21 cellular contexts compared by ENCODE assay signal in genomic region chr2:154489271-154489858, GRCh38.
"Had no signal": no experiment of that assay in that cellular context is flagged by ENCODE, and none has a peak within 500 bp of the region (broad histone marks: within the 10 kb centered on the region; RNA-seq: fewer than 3 reads in every experiment).

No MANE protein-coding gene starts in this region.

- H3K4me1 Mint-ChIP-seq: naive thymus-derived CD4-positive, alpha-beta T cell had no signal

- ATAC-seq: gastrocnemius medialis; left colon; left ventricle myocardium superior; naive thymus-derived CD4-positive, alpha-beta T cell; psoas muscle; sciatic nerve had no signal

- H3K36me3 Mint-ChIP-seq: naive thymus-derived CD4-positive, alpha-beta T cell had no signal

- H3K27ac ChIP-seq: coronary artery, esophagus muscularis mucosa, gastrocnemius medialis, neutrophil, psoas muscle, skin epidermis, stomach, thoracic aorta, transverse colon had no signal

- H3K4me3 ChIP-seq: coronary artery, esophagus muscularis mucosa, gastrocnemius medialis, lung, psoas muscle, skin epidermis, stomach, thoracic aorta, transverse colon had no signal

- H3K27ac Mint-ChIP-seq: naive thymus-derived CD4-positive, alpha-beta T cell had no signal

- H3K9me3 ChIP-seq: esophagus muscularis mucosa, gastrocnemius medialis, neutrophil, psoas muscle, stomach, thoracic aorta, transverse colon had no signal

- DNase-seq: effector CD4-positive, alpha-beta T cell; gastrocnemius medialis; glutamatergic neuron; islet precursor cell; left colon; left ventricle myocardium superior; mesendoderm; naive thymus-derived CD4-positive, alpha-beta T cell; psoas muscle; stimulated activated CD4-positive, alpha-beta T cell treated with anti-CD3 and anti-CD28 coated beads, Interleukin-12 subunit alpha, Interleukin-12 subunit beta, amount 100 ng/mL, for 4 hours; stimulated activated naive CD4-positive, alpha-beta T cell; stomach; substantia nigra; transverse colon had no signal

- H3K4me3 Mint-ChIP-seq: naive thymus-derived CD4-positive, alpha-beta T cell had no signal

- H3K36me3 ChIP-seq: esophagus muscularis mucosa, gastrocnemius medialis, neutrophil, stomach, thoracic aorta, transverse colon had no signal

- H3K4me1 ChIP-seq: gastrocnemius medialis, psoas muscle, stomach, transverse colon had no signal

- H3K27me3 Mint-ChIP-seq: naive thymus-derived CD4-positive, alpha-beta T cell had no signal

- H3K27me3 ChIP-seq: esophagus muscularis mucosa, gastrocnemius medialis, neutrophil, stomach, transverse colon had no signal
